Comparison of ENCODE assay signal across 34 cellular contexts in genomic region chr16:4831616-4832015, GRCh38. TPM values are rescaled to one million over a fixed set of nuclear protein-coding genes. Genes with fewer than 3 reads are reported as not detected.
"Had no signal": no experiment of that assay in that cellular context is flagged by ENCODE, and none has a peak within 500 bp of the region (broad histone marks: within the 10 kb centered on the region; RNA-seq: fewer than 3 reads in every experiment).

No MANE protein-coding gene starts in this region.

- H3K4me3 Mint-ChIP-seq: activated CD4-positive, alpha-beta memory T cell treated with anti-CD3 and anti-CD28 coated beads for 36 hours; activated CD4-positive, alpha-beta T cell treated with anti-CD3 and anti-CD28 coated beads for 36 hours; activated CD4-positive, alpha-beta T cell treated with anti-CD3 and anti-CD28 coated beads, Interleukin-2, amount 10 ng/mL, durations not matched to agents 24 days and 14 days; activated CD8-positive, alpha-beta memory T cell treated with anti-CD3 and anti-CD28 coated beads, Interleukin-2, amount 10 ng/mL, durations not matched to agents 7 days and 5 days; activated CD8-positive, alpha-beta T cell treated with anti-CD3 and anti-CD28 coated beads, Interleukin-2, amount 10 ng/mL, durations not matched to agents 7 days and 5 days; activated naive CD4-positive, alpha-beta T cell treated with anti-CD3 and anti-CD28 coated beads for 36 hours; activated naive CD4-positive, alpha-beta T cell treated with anti-CD3 and anti-CD28 coated beads, Interleukin-2, amount 50 U/mL, for 24 hours; activated naive CD8-positive, alpha-beta T cell treated with anti-CD3 and anti-CD28 coated beads for 36 hours; activated naive CD8-positive, alpha-beta T cell treated with anti-CD3 and anti-CD28 coated beads, Interleukin-2, amount 50 U/mL, for 24 hours; activated T-helper 1 cell treated with anti-CD3 and anti-CD28 coated beads, Interleukin-12 subunit alpha, Interleukin-12 subunit beta, Interleukin-2, Interleukin-4 antibody, amounts not matched to agents 30 ng/mL and 10 ng/mL and 1 ng/mL, durations not matched to agents 14 hours and 24 hours and 36 hours; effector memory CD8-positive, alpha-beta T cell had no signal

- H3K4me1 Mint-ChIP-seq: activated CD4-positive, alpha-beta T cell treated with anti-CD3 and anti-CD28 coated beads, Interleukin-2, amount 10 ng/mL, durations not matched to agents 24 days and 14 days had no signal

- H3K27me3 Mint-ChIP-seq: activated CD4-positive, alpha-beta memory T cell treated with anti-CD3 and anti-CD28 coated beads for 36 hours; activated CD4-positive, alpha-beta T cell treated with anti-CD3 and anti-CD28 coated beads for 36 hours; activated CD4-positive, alpha-beta T cell treated with anti-CD3 and anti-CD28 coated beads, Interleukin-2, amount 10 ng/mL, durations not matched to agents 24 days and 14 days; activated CD8-positive, alpha-beta memory T cell treated with anti-CD3 and anti-CD28 coated beads, Interleukin-2, amount 10 ng/mL, durations not matched to agents 7 days and 5 days; activated naive CD4-positive, alpha-beta T cell treated with anti-CD3 and anti-CD28 coated beads, Interleukin-2, amount 50 U/mL, for 24 hours; activated naive CD8-positive, alpha-beta T cell treated with anti-CD3 and anti-CD28 coated beads for 36 hours; activated naive CD8-positive, alpha-beta T cell treated with anti-CD3 and anti-CD28 coated beads, Interleukin-2, amount 50 U/mL, for 24 hours; effector memory CD8-positive, alpha-beta T cell had no signal

- H3K4me1 ChIP-seq: body of pancreas, foreskin keratinocyte had no signal

- H3K9me3 ChIP-seq: adrenal gland, body of pancreas, esophagus muscularis mucosa, gastrocnemius medialis had no signal

- DNase-seq: activated CD4-positive, alpha-beta memory T cell treated with anti-CD3 and anti-CD28 coated beads for 36 hours; activated CD4-positive, alpha-beta T cell treated with anti-CD3 and anti-CD28 coated beads for 36 hours; activated CD4-positive, alpha-beta T cell treated with anti-CD3 and anti-CD28 coated beads, Interleukin-2, amount 10 ng/mL, durations not matched to agents 24 days and 14 days; activated CD4-positive, CD25-positive, alpha-beta regulatory T cell; activated CD4-positive, CD25-positive, alpha-beta regulatory T cell treated with anti-CD3 and anti-CD28 coated beads, Interleukin-2, amount 50 U/mL, for 72 hours; activated CD8-positive, alpha-beta memory T cell treated with anti-CD3 and anti-CD28 coated beads, Interleukin-2, amount 10 ng/mL, durations not matched to agents 7 days and 5 days; activated CD8-positive, alpha-beta memory T cell treated with anti-CD3 and anti-CD28 coated beads, Interleukin-2, amount 50 U/mL, for 4 hours; activated CD8-positive, alpha-beta T cell treated with anti-CD3 and anti-CD28 coated beads, Interleukin-2, amount 10 ng/mL, durations not matched to agents 7 days and 5 days; activated effector memory CD4-positive, alpha-beta T cell treated with anti-CD3 and anti-CD28 coated beads, Interleukin-2, amount 50 U/mL, for 16 hours; activated naive CD4-positive, alpha-beta T cell treated with anti-CD3 and anti-CD28 coated beads for 36 hours; activated naive CD8-positive, alpha-beta T cell treated with anti-CD3 and anti-CD28 coated beads for 36 hours; activated naive CD8-positive, alpha-beta T cell treated with anti-CD3 and anti-CD28 coated beads, Interleukin-2, amount 50 U/mL, for 24 hours; activated T-cell treated with anti-CD3 and anti-CD28 coated beads, Interleukin-2, amount 50 U/mL, for 1 hour; activated T-cell treated with anti-CD3 and anti-CD28 coated beads, Interleukin-2, amount 50 U/mL, for 48 hours; adrenal gland; amygdala; aorta; body of pancreas; cortex of kidney; dermis blood vessel endothelial cell; effector CD4-positive, alpha-beta T cell; effector memory CD8-positive, alpha-beta T cell; erythroblast; foreskin keratinocyte; gastrocnemius medialis; glutamatergic neuron; T-helper 1 cell; T-helper 2 cell had no signal

- H3K27ac ChIP-seq: adrenal gland, body of pancreas, esophagus muscularis mucosa, foreskin keratinocyte had no signal

- H3K27ac Mint-ChIP-seq: activated CD4-positive, alpha-beta memory T cell treated with anti-CD3 and anti-CD28 coated beads for 36 hours; activated CD4-positive, alpha-beta T cell treated with anti-CD3 and anti-CD28 coated beads, Interleukin-2, amount 10 ng/mL, durations not matched to agents 24 days and 14 days; activated CD8-positive, alpha-beta T cell treated with anti-CD3 and anti-CD28 coated beads, Interleukin-2, amount 10 ng/mL, durations not matched to agents 7 days and 5 days; activated naive CD4-positive, alpha-beta T cell treated with anti-CD3 and anti-CD28 coated beads for 36 hours; activated naive CD8-positive, alpha-beta T cell treated with anti-CD3 and anti-CD28 coated beads for 36 hours; activated naive CD8-positive, alpha-beta T cell treated with anti-CD3 and anti-CD28 coated beads, Interleukin-2, amount 50 U/mL, for 24 hours; activated T-helper 1 cell treated with anti-CD3 and anti-CD28 coated beads, Interleukin-12 subunit alpha, Interleukin-12 subunit beta, Interleukin-2, Interleukin-4 antibody, amounts not matched to agents 30 ng/mL and 10 ng/mL and 1 ng/mL, durations not matched to agents 14 hours and 24 hours and 36 hours; activated T-helper 2 cell treated with anti-CD3 and anti-CD28 coated beads, Interferon-gamma antibody, Interleukin-2, Interleukin-4, amounts not matched to agents 10 μg/mL and 5 μg/mL and 100 μg/mL, durations not matched to agents 14 hours and 24 hours and 36 hours had no signal

- H3K4me3 ChIP-seq: adrenal gland, body of pancreas, esophagus muscularis mucosa, gastrocnemius medialis had no signal

- ATAC-seq: activated CD4-positive, alpha-beta T cell treated with anti-CD3 and anti-CD28 coated beads for 36 hours; activated CD8-positive, alpha-beta memory T cell treated with anti-CD3 and anti-CD28 coated beads, Interleukin-2, amount 10 ng/mL, durations not matched to agents 7 days and 5 days; activated CD8-positive, alpha-beta T cell treated with anti-CD3 and anti-CD28 coated beads, Interleukin-2, amount 10 ng/mL, durations not matched to agents 7 days and 5 days; activated naive CD8-positive, alpha-beta T cell treated with anti-CD3 and anti-CD28 coated beads, Interleukin-2, amount 50 U/mL, for 24 hours; body of pancreas; effector memory CD8-positive, alpha-beta T cell; foreskin keratinocyte; gastrocnemius medialis had no signal

- H3K27me3 ChIP-seq: adrenal gland, body of pancreas, esophagus muscularis mucosa, foreskin keratinocyte, gastrocnemius medialis had no signal

RNA-seq across cellular contexts. Expression of gene SMIM22, which starts 36.4 kb away (rescaled TPM):
- total RNA-seq: activated CD4-positive, alpha-beta memory T cell treated with anti-CD3 and anti-CD28 coated beads for 36 hours; activated CD4-positive, alpha-beta T cell treated with anti-CD3 and anti-CD28 coated beads for 36 hours; activated CD4-positive, alpha-beta T cell treated with anti-CD3 and anti-CD28 coated beads, Interleukin-2, amount 10 ng/mL, durations not matched to agents 24 days and 14 days; activated CD8-positive, alpha-beta memory T cell treated with anti-CD3 and anti-CD28 coated beads for 36 hours; activated CD8-positive, alpha-beta memory T cell treated with anti-CD3 and anti-CD28 coated beads, Interleukin-2, amount 10 ng/mL, durations not matched to agents 7 days and 5 days; activated CD8-positive, alpha-beta T cell treated with anti-CD3 and anti-CD28 coated beads, Interleukin-2, amount 10 ng/mL, durations not matched to agents 7 days and 5 days; activated naive CD4-positive, alpha-beta T cell treated with anti-CD3 and anti-CD28 coated beads for 36 hours; activated naive CD8-positive, alpha-beta T cell treated with anti-CD3 and anti-CD28 coated beads for 36 hours; activated T-helper 1 cell treated with anti-CD3 and anti-CD28 coated beads, Interleukin-12 subunit alpha, Interleukin-12 subunit beta, Interleukin-2, Interleukin-4 antibody, amounts not matched to agents 30 ng/mL and 10 ng/mL and 1 ng/mL, durations not matched to agents 14 hours and 24 hours and 36 hours; activated T-helper 2 cell treated with anti-CD3 and anti-CD28 coated beads, Interferon-gamma antibody, Interleukin-2, Interleukin-4, amounts not matched to agents 10 μg/mL and 5 μg/mL and 100 μg/mL, durations not matched to agents 14 hours and 24 hours and 36 hours; adrenal gland; aorta; chondrocyte; dermis blood vessel endothelial cell; esophagus muscularis mucosa; gastrocnemius medialis had no signal
- polyA plus RNA-seq: adrenal gland had no signal

RNA-seq across cellular contexts. Expression of gene SEPTIN12, which starts 43.5 kb away (rescaled TPM):
- total RNA-seq: activated CD4-positive, alpha-beta memory T cell treated with anti-CD3 and anti-CD28 coated beads for 36 hours; activated CD4-positive, alpha-beta T cell treated with anti-CD3 and anti-CD28 coated beads for 36 hours; activated CD4-positive, alpha-beta T cell treated with anti-CD3 and anti-CD28 coated beads, Interleukin-2, amount 10 ng/mL, durations not matched to agents 24 days and 14 days; activated CD8-positive, alpha-beta memory T cell treated with anti-CD3 and anti-CD28 coated beads for 36 hours; activated CD8-positive, alpha-beta memory T cell treated with anti-CD3 and anti-CD28 coated beads, Interleukin-2, amount 10 ng/mL, durations not matched to agents 7 days and 5 days; activated CD8-positive, alpha-beta T cell treated with anti-CD3 and anti-CD28 coated beads, Interleukin-2, amount 10 ng/mL, durations not matched to agents 7 days and 5 days; activated naive CD4-positive, alpha-beta T cell treated with anti-CD3 and anti-CD28 coated beads for 36 hours; activated naive CD8-positive, alpha-beta T cell treated with anti-CD3 and anti-CD28 coated beads for 36 hours; activated T-helper 1 cell treated with anti-CD3 and anti-CD28 coated beads, Interleukin-12 subunit alpha, Interleukin-12 subunit beta, Interleukin-2, Interleukin-4 antibody, amounts not matched to agents 30 ng/mL and 10 ng/mL and 1 ng/mL, durations not matched to agents 14 hours and 24 hours and 36 hours; activated T-helper 2 cell treated with anti-CD3 and anti-CD28 coated beads, Interferon-gamma antibody, Interleukin-2, Interleukin-4, amounts not matched to agents 10 μg/mL and 5 μg/mL and 100 μg/mL, durations not matched to agents 14 hours and 24 hours and 36 hours; adrenal gland; aorta; body of pancreas; chondrocyte; dermis blood vessel endothelial cell; foreskin keratinocyte; gastrocnemius medialis had no signal
- polyA plus RNA-seq: aorta, foreskin keratinocyte had no signal
